In the genomic region with DNA sequence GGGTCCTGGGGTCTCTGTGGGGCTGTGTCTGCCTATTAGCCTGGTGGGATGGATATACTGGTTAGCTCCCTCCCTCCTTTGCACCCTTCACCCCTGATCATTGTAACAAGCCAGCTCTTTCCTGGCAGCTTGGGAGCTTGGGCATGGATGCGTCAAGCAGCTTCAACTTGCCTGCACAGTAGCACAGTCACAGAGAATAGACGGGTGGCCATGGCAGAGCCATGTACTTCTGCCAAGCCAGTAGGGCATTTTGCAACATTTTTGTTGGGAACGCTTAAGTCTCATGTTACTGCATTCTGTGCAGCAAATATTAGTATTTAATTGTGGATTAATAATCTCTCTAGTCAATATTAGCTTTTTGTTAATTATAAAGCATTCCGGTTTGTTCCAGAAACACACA, we compare ENCODE assay signal across 34 cellular contexts.
DNase-seq lines count a peak whose midpoint lies in the region; ATAC-seq and TF ChIP-seq lines count a peak whose summit lies in the region.
"Had no signal": no experiment of that assay in that cellular context is flagged by ENCODE, and none has a peak within 500 bp of the region (broad histone marks: within the 10 kb centered on the region; RNA-seq: fewer than 3 reads in every experiment).

No MANE protein-coding gene starts in this region.

- no peaks in the 10 kb centered on the region for H3K4me1 Mint-ChIP-seq in activated T-helper 17 cell treated with anti-CD3 and anti-CD28 coated beads, Interleukin-2, amount 50 U/mL, for 72 hours
- H3K4me1 Mint-ChIP-seq: stimulated activated effector memory CD8-positive, alpha-beta T cell treated with anti-CD3 and anti-CD28 coated beads, Interleukin-12 subunit alpha, Interleukin-12 subunit beta, amount 100 ng/mL, for 72 hours had no signal

- H3K4me1 ChIP-seq in SK-N-SH (ENCODE audit: control insufficient read depth in 1 of 2, insufficient read depth in 2 of 2, low read depth in 1 of 2, low read length in 1 of 2) (peaks cover 32 to 67% of the 10 kb centered on the region in 2 experiments), ascending aorta (peaks cover 22 to 55% of the 10 kb centered on the region in 2 donors), tibial artery (peaks cover 5 to 78% (median 54%) of the 10 kb centered on the region in 4 donors)

- H3K36me3 Mint-ChIP-seq in activated T-helper 17 cell treated with anti-CD3 and anti-CD28 coated beads, Interleukin-2, amount 50 U/mL, for 72 hours (ENCODE audit: low read depth): no peaks in the 10 kb centered on the region
- H3K36me3 Mint-ChIP-seq: activated naive CD8-positive, alpha-beta T cell treated with anti-CD3 and anti-CD28 coated beads for 36 hours; CD4-positive, alpha-beta memory T cell; natural killer cell; stimulated activated effector memory CD8-positive, alpha-beta T cell treated with anti-CD3 and anti-CD28 coated beads, Interleukin-12 subunit alpha, Interleukin-12 subunit beta, amount 100 ng/mL, for 72 hours had no signal

- peaks cover 98% of the 10 kb centered on the region for H3K79me2 ChIP-seq in SK-N-SH (ENCODE audit: insufficient read depth)

- ATAC-seq in SK-N-SH treated with all-trans-retinoic acid at 6 μM for 48 hours: no peak
- no peak for ATAC-seq in activated T-helper 17 cell treated with anti-CD3 and anti-CD28 coated beads, Interleukin-2, amount 50 U/mL, for 72 hours (replicated peaks)
- ATAC-seq: gastrocnemius medialis; left colon; natural killer cell; stimulated activated effector memory CD8-positive, alpha-beta T cell treated with anti-CD3 and anti-CD28 coated beads, Interleukin-12 subunit alpha, Interleukin-12 subunit beta, amount 100 ng/mL, for 72 hours had no signal

- no peak for TF ChIP-seq RAD21 in SK-N-SH (IDR thresholded peaks at IDR 0.05; ENCODE audit: low read length)

- CTCF ChIA-PET in SK-N-SH (lab: Yijun Ruan, JAX): interaction anchor here (0.7 to 2.6 kb wide), 4 partner anchors 60 to 148 kb away, joined by 3 to 7 read pairs (median 4); no protein-coding TSS in a partner anchor

- no peaks in the 10 kb centered on the region for H3K9me2 ChIP-seq in SK-N-SH

- no peaks in the 10 kb centered on the region for H3K9me3 Mint-ChIP-seq in activated T-helper 17 cell treated with anti-CD3 and anti-CD28 coated beads, Interleukin-2, amount 50 U/mL, for 72 hours
- H3K9me3 Mint-ChIP-seq: activated CD4-positive, alpha-beta memory T cell treated with anti-CD3 and anti-CD28 coated beads, Interleukin-2, amount 10 ng/mL, durations not matched to agents 7 days and 5 days; activated naive CD8-positive, alpha-beta T cell treated with anti-CD3 and anti-CD28 coated beads for 36 hours; CD4-positive, alpha-beta memory T cell; endodermal cell; natural killer cell; stimulated activated effector memory CD8-positive, alpha-beta T cell treated with anti-CD3 and anti-CD28 coated beads, Interleukin-12 subunit alpha, Interleukin-12 subunit beta, amount 100 ng/mL, for 72 hours had no signal

- H3K4me2 ChIP-seq in SK-N-SH: 0 out of 2 replicates have a peak overlapping the region, but pooled peaks have one; percentile 62

- TF ChIP-seq EP300 in SK-N-SH (IDR thresholded peaks at IDR 0.05; ENCODE audit: borderline replicate concordance in 1 of 2, low read depth in 1 of 2, low read length in 1 of 2): no peak

- no peak overlapping the region for H3K9ac ChIP-seq in SK-N-SH

- H3K4me3 Mint-ChIP-seq in activated T-helper 17 cell treated with anti-CD3 and anti-CD28 coated beads, Interleukin-2, amount 50 U/mL, for 72 hours: no peak overlapping the region
- H3K4me3 Mint-ChIP-seq: activated CD4-positive, alpha-beta memory T cell treated with anti-CD3 and anti-CD28 coated beads, Interleukin-2, amount 10 ng/mL, durations not matched to agents 7 days and 5 days; activated naive CD8-positive, alpha-beta T cell treated with anti-CD3 and anti-CD28 coated beads for 36 hours; CD4-positive, alpha-beta memory T cell; endodermal cell; natural killer cell; stimulated activated effector memory CD8-positive, alpha-beta T cell treated with anti-CD3 and anti-CD28 coated beads, Interleukin-12 subunit alpha, Interleukin-12 subunit beta, amount 100 ng/mL, for 72 hours had no signal

- TF ChIP-seq CTCF in SK-N-SH (IDR thresholded peaks at IDR 0.05): no peak
- TF ChIP-seq CTCF in ascending aorta (IDR thresholded peaks at IDR 0.05): no peak
- TF ChIP-seq CTCF in tibial artery (IDR thresholded peaks at IDR 0.05): no peak

- DNase-seq in SK-N-SH (no peak), ascending aorta (ENCODE audit: low spot score in 2 of 2) (no peak), midbrain (lab: John Stamatoyannopoulos, UW) (peak; percentile 11), tibial artery (no peak), DMS114 treated with DMSO at 0.1 percent for 48 hours (lab: John Stamatoyannopoulos, UW; ENCODE audit: unreplicated experiment) (no peak), NCI-H146 (lab: John Stamatoyannopoulos, UW) (no peak)
- DNase-seq: activated CD4-positive, alpha-beta memory T cell treated with anti-CD3 and anti-CD28 coated beads, Interleukin-2, amount 10 ng/mL, durations not matched to agents 7 days and 5 days; activated CD4-positive, CD25-positive, alpha-beta regulatory T cell treated with anti-CD3 and anti-CD28 coated beads, Interleukin-2, amount 50 U/mL, for 72 hours; activated effector memory CD4-positive, alpha-beta T cell treated with Interleukin-2 at 50 U/mL for 16 hours; activated naive CD8-positive, alpha-beta T cell treated with anti-CD3 and anti-CD28 coated beads for 36 hours; AML-193; CD4-positive, alpha-beta memory T cell; central memory CD4-positive, alpha-beta T cell; DMS 273 treated with DMSO at 0.1 percent for 48 hours; endodermal cell; esophagus squamous epithelium; gastrocnemius medialis; GOT3; hippocampal formation; Kasumi-1; natural killer cell; NCI-H1694 treated with DMSO at 0.1 percent for 48 hours; NCI-H2171 treated with DMSO at 0.1 percent for 48 hours; NCI-H526; retina; SJCRH30; stimulated activated CD4-positive, alpha-beta T cell treated with anti-CD3 and anti-CD28 coated beads, Interleukin-12 subunit alpha, Interleukin-12 subunit beta, amount 100 ng/mL, for 4 hours; stimulated activated CD4-positive, alpha-beta T cell treated with anti-CD3 and anti-CD28 coated beads, Interleukin-4, amount 100 ng/mL, for 1 hour had no signal

- H3K27ac Mint-ChIP-seq in activated T-helper 17 cell treated with anti-CD3 and anti-CD28 coated beads, Interleukin-2, amount 50 U/mL, for 72 hours: no peak overlapping the region
- H3K27ac Mint-ChIP-seq: activated CD4-positive, alpha-beta memory T cell treated with anti-CD3 and anti-CD28 coated beads, Interleukin-2, amount 10 ng/mL, durations not matched to agents 7 days and 5 days; activated naive CD8-positive, alpha-beta T cell treated with anti-CD3 and anti-CD28 coated beads for 36 hours; CD4-positive, alpha-beta memory T cell; endodermal cell; natural killer cell; stimulated activated effector memory CD8-positive, alpha-beta T cell treated with anti-CD3 and anti-CD28 coated beads, Interleukin-12 subunit alpha, Interleukin-12 subunit beta, amount 100 ng/mL, for 72 hours had no signal

- peaks cover 51% of the 10 kb centered on the region for H3F3A ChIP-seq in SK-N-SH (replicated peaks; ENCODE audit: insufficient read depth)

- intact Hi-C loops in ascending aorta (cut with DNase I): no loop called here
- intact Hi-C loops in tibial artery (cut with DNase I; ENCODE audit: low total_unique reads): no loop called here

- H3K27ac ChIP-seq in SK-N-SH (ENCODE audit: low read depth in 2 of 2, low read length in 1 of 2) (peak overlapping the region in 1 of 2 experiments; percentile 72; a peak in 3 of 4 replicates), ascending aorta (peak overlapping the region; percentile 18 to 76), tibial artery (peak overlapping the region; percentile 12 to 92)
- H3K27ac ChIP-seq: esophagus squamous epithelium, gastrocnemius medialis, HL-60, SJCRH30 had no signal

- H3K36me3 ChIP-seq in SK-N-SH (replicated peaks in 1 of 2; ENCODE audit: control insufficient read depth in 1 of 2, insufficient read depth in 2 of 2, low read length in 1 of 2): peaks cover 0 to 10% of the 10 kb centered on the region in 2 experiments
- H3K36me3 ChIP-seq in ascending aorta: no peaks in the 10 kb centered on the region
- no peaks in the 10 kb centered on the region for H3K36me3 ChIP-seq in tibial artery
- H3K36me3 ChIP-seq: esophagus squamous epithelium, gastrocnemius medialis, Peyer's patch, SJCRH30 had no signal

- H3K27me3 Mint-ChIP-seq in activated T-helper 17 cell treated with anti-CD3 and anti-CD28 coated beads, Interleukin-2, amount 50 U/mL, for 72 hours: peaks cover 44% of the 10 kb centered on the region

- POLR2A ChIA-PET in SK-N-SH (lab: Yijun Ruan, JAX): no interaction called here

- no peak overlapping the region for H3K4me3 ChIP-seq in SK-N-SH (ENCODE audit: low read depth in 2 of 2, low read length in 1 of 2)
- no peak overlapping the region for H3K4me3 ChIP-seq in ascending aorta
- H3K4me3 ChIP-seq in tibial artery: no peak overlapping the region
- H3K4me3 ChIP-seq: esophagus squamous epithelium, gastrocnemius medialis, Peyer's patch, SJCRH30 had no signal

- 83% methylated on average over 4 of the region's 4 CpGs for WGBS in SK-N-SH (ENCODE audit: low lambda C conversion rate)

- H3K27me3 ChIP-seq in SK-N-SH (ENCODE audit: insufficient read depth): no peaks in the 10 kb centered on the region
- no peaks in the 10 kb centered on the region for H3K27me3 ChIP-seq in ascending aorta
- no peaks in the 10 kb centered on the region for H3K27me3 ChIP-seq in tibial artery
- H3K27me3 ChIP-seq: gastrocnemius medialis, Peyer's patch, SJCRH30 had no signal

- no peak overlapping the region for H2AFZ ChIP-seq in SK-N-SH (ENCODE audit: low read depth)

- H4K20me1 ChIP-seq in SK-N-SH (ENCODE audit: insufficient read depth): peaks cover 56% of the 10 kb centered on the region

- H3K9me3 ChIP-seq in SK-N-SH: no peaks in the 10 kb centered on the region
- no peaks in the 10 kb centered on the region for H3K9me3 ChIP-seq in ascending aorta
- H3K9me3 ChIP-seq in tibial artery: no peaks in the 10 kb centered on the region
- H3K9me3 ChIP-seq: esophagus squamous epithelium, gastrocnemius medialis, Peyer's patch, SJCRH30 had no signal

TF ChIP-seq in SK-N-SH, 30 proteins besides CTCF, POLR2A, EP300 and RAD21 (continues in another document):
- no peak for TF ChIP-seq FOXM1 (IDR thresholded peaks at IDR 0.05; ENCODE audit: low read depth)
- no peak for TF ChIP-seq ELF1 (IDR thresholded peaks at IDR 0.05)
- no peak for TF ChIP-seq FOXJ3 (CRISPR knock-in tag; IDR thresholded peaks at IDR 0.05)
- no peak for TF ChIP-seq YY1 (IDR thresholded peaks at IDR 0.05; ENCODE audit: low read depth)
- TF ChIP-seq TAF1 (IDR thresholded peaks at IDR 0.05; ENCODE audit: borderline replicate concordance, low read depth, low read length): no peak

TF ChIP-seq in SK-N-SH treated with all-trans-retinoic acid at 6 μM for 48 hours, 23 proteins besides CTCF, POLR2A, EP300 and RAD21:
- TF ChIP-seq ARNTL (CRISPR knock-in tag; IDR thresholded peaks at IDR 0.05; ENCODE audit: borderline replicate concordance, low read depth) (no peak), RARB (CRISPR knock-in tag; IDR thresholded peaks at IDR 0.05) (no peak), ESRRG (CRISPR knock-in tag; IDR thresholded peaks at IDR 0.05) (no peak), SNAI2 (CRISPR knock-in tag; IDR thresholded peaks at IDR 0.05) (no peak), BACH2 (CRISPR knock-in tag; IDR thresholded peaks at IDR 0.05; ENCODE audit: borderline replicate concordance) (no peak)
